ENCODE assay signal across 23 cellular contexts in genomic region chr16:23934610-23935009, GRCh38.
"Had no signal": no experiment of that assay in that cellular context is flagged by ENCODE, and none has a peak within 500 bp of the region (broad histone marks: within the 10 kb centered on the region; RNA-seq: fewer than 3 reads in every experiment).

No MANE protein-coding gene starts in this region.

- H3K4me1 ChIP-seq: breast epithelium, esophagus squamous epithelium, gastrocnemius medialis, upper lobe of right lung had no signal

- H3K27me3 Mint-ChIP-seq: activated naive CD8-positive, alpha-beta T cell had no signal

- H3K4me3 Mint-ChIP-seq: activated naive CD8-positive, alpha-beta T cell; endodermal cell had no signal

- H3K4me3 ChIP-seq: breast epithelium, coronary artery, esophagus squamous epithelium, gastrocnemius medialis, upper lobe of right lung had no signal

- DNase-seq: activated CD4-positive, alpha-beta T cell treated with anti-CD3 and anti-CD28 coated beads, Interleukin-2, amount 50 U/mL, for 4 hours; activated effector memory CD4-positive, alpha-beta T cell treated with anti-CD3 and anti-CD28 coated beads, Interleukin-2, amount 50 U/mL, for 16 hours; activated T-cell treated with anti-CD3 and anti-CD28 coated beads, Interleukin-2, amount 50 U/mL, for 48 hours; amniotic stem cell; cerebellar nuclear complex; esophagus squamous epithelium; gastrocnemius medialis; hippocampal formation; left ventricle myocardium superior; occipital lobe; posterior cingulate gyrus; small intestine; stimulated activated CD4-positive, alpha-beta T cell treated with anti-CD3 and anti-CD28 coated beads, Interleukin-2, amount 100 ng/mL, for 24 hours; stimulated activated naive CD8-positive, alpha-beta T cell treated with anti-CD3 and anti-CD28 coated beads, Interleukin-15, Interleukin-2, amounts not matched to agents 100 U/mL and 50 U/mL, for 24 hours; T-helper 1 cell; T-helper 9 cell; upper lobe of right lung had no signal

- H3K27ac Mint-ChIP-seq: activated naive CD8-positive, alpha-beta T cell; endodermal cell had no signal

- H3K36me3 ChIP-seq: breast epithelium, esophagus squamous epithelium, gastrocnemius medialis, upper lobe of right lung had no signal

- H3K27ac ChIP-seq: breast epithelium, coronary artery, esophagus squamous epithelium, gastrocnemius medialis, upper lobe of right lung had no signal

- FAIRE-seq: islet of Langerhans, small intestine had no signal

- ATAC-seq: gastrocnemius medialis; left ventricle myocardium superior; sciatic nerve; stimulated activated naive CD8-positive, alpha-beta T cell treated with anti-CD3 and anti-CD28 coated beads, Interleukin-15, Interleukin-2, amounts not matched to agents 100 U/mL and 50 U/mL, for 24 hours; upper lobe of right lung had no signal

- H3K9me3 Mint-ChIP-seq: endodermal cell had no signal

- H3K27me3 ChIP-seq: esophagus squamous epithelium, gastrocnemius medialis, upper lobe of right lung had no signal

- H3K9me3 ChIP-seq: breast epithelium, esophagus squamous epithelium, gastrocnemius medialis, upper lobe of right lung had no signal
